Comparison of ENCODE assay signal across 1 cellular context in the genomic region with DNA sequence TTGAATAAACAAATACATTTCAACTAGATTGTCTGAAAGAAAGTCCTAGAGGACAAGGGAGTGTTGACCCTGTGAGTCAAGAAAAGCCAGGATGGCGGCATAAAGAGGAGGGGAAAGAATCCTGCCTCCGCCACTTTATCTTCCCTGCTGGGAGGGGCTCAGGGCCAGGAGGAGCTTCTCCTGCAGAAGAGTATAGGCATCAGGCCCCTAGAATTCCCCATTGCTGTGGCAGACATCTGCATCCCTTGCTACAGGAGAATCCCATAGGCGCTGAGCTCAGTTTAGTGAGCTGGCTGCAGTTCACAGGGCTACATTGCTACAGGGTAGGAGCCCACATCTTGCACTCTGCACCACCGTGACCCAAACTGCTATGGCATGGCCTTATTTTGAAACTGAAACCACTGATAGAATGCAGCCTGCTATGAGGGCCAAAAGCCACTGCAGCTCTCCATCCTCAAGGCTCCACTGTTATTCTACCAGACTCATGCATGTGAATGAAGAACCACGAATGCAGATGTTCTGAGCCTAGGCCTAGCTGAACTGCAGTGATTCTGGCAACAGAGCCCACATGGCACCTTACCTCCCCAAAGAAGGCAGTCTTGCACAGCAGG.
TF ChIP-seq lines count a peak whose summit lies in the region.

No MANE protein-coding gene starts in this region.

TF ChIP-seq in WTC11, 78 proteins besides CTCF, POLR2A, EP300 and RAD21:
- TF ChIP-seq MXD4 (CRISPR knock-in tag; IDR thresholded peaks at IDR 0.05; ENCODE audit: borderline replicate concordance) = no peak
- TF ChIP-seq RORB (CRISPR knock-in tag; IDR thresholded peaks at IDR 0.05) = no peak
- no peak for TF ChIP-seq ZNF396 (CRISPR knock-in tag; IDR thresholded peaks at IDR 0.05; ENCODE audit: borderline replicate concordance)
- no peak for TF ChIP-seq ESRRA (CRISPR knock-in tag; IDR thresholded peaks at IDR 0.05; ENCODE audit: borderline replicate concordance)
- TF ChIP-seq, protein P1, sequence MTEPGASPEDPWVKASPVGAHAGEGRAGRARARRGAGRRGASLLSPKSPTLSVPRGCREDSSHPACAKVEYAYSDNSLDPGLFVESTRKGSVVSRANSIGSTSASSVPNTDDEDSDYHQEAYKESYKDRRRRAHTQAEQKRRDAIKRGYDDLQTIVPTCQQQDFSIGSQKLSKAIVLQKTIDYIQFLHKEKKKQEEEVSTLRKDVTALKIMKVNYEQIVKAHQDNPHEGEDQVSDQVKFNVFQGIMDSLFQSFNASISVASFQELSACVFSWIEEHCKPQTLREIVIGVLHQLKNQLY (CRISPR knock-in tag; IDR thresholded peaks at IDR 0.05) = no peak
- TF ChIP-seq, protein P2, sequence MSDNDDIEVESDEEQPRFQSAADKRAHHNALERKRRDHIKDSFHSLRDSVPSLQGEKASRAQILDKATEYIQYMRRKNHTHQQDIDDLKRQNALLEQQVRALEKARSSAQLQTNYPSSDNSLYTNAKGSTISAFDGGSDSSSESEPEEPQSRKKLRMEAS (CRISPR knock-in tag; IDR thresholded peaks at IDR 0.05) = no peak
